In genomic region chr11:100929377-100929776, GRCh38 we compare ENCODE assay signal across 9 cellular contexts.
A peak's percentile ranks its signal among the peaks of the same experiment; 100 is the strongest.
DNase-seq lines count a peak whose midpoint lies in the region; ATAC-seq and TF ChIP-seq lines count a peak whose summit lies in the region.
"Had no signal": no experiment of that assay in that cellular context is flagged by ENCODE, and none has a peak within 500 bp of the region (broad histone marks: within the 10 kb centered on the region; RNA-seq: fewer than 3 reads in every experiment).

No MANE protein-coding gene starts in this region.

- H4K5ac ChIP-seq in H9 (ENCODE audit: insufficient read length, low read depth, low read length), result no peak overlapping the region

- H3K9me3 Mint-ChIP-seq in H9, result no peaks in the 10 kb centered on the region

- H3K23ac ChIP-seq in H9 (ENCODE audit: insufficient read length, low read depth, low read length), result no peak overlapping the region

- H2AFZ ChIP-seq in MM.1S (ENCODE audit: low read length) (no peak overlapping the region), H9 (ENCODE audit: low read length) (no peak overlapping the region)

- H3K36me3 ChIP-seq in MM.1S (replicated peaks; ENCODE audit: insufficient read depth, low read length), result no peaks in the 10 kb centered on the region

- peaks cover 15% of the 10 kb centered on the region in 2 experiments for H3K4me1 Mint-ChIP-seq in H9

- H2BK120ac ChIP-seq in H9 (ENCODE audit: low read depth, low read length, poor library complexity, severe bottlenecking), result no peak overlapping the region

- ATAC-seq in GM18873 (IDR thresholded peaks at IDR 0.05; ENCODE audit: low FRiP score, unreplicated experiment) (peak; percentile 40), HG02678 (IDR thresholded peaks at IDR 0.05; ENCODE audit: unreplicated experiment) (peak; percentile 50)

- H3K79me2 ChIP-seq in MM.1S (ENCODE audit: low read length), result no peaks in the 10 kb centered on the region
- no peaks in the 10 kb centered on the region for H3K79me2 ChIP-seq in H9 (ENCODE audit: insufficient read depth, low read length)

- H3K4me3 Mint-ChIP-seq in H9, result no peak overlapping the region

- no peaks in the 10 kb centered on the region for H3K36me3 Mint-ChIP-seq in H9 (ENCODE audit: insufficient read depth in 1 of 3, low read depth in 3 of 3)

- H2BK12ac ChIP-seq in H9 (ENCODE audit: insufficient read length, low read depth, low read length), result no peak overlapping the region

- no peaks in the 10 kb centered on the region for H3K79me1 ChIP-seq in H9 (ENCODE audit: insufficient read depth, low read depth, low read length, poor library complexity, severe bottlenecking)

- peaks cover 11% of the 10 kb centered on the region for H3K4me1 ChIP-seq in MM.1S (ENCODE audit: low read length)
- no peaks in the 10 kb centered on the region for H3K4me1 ChIP-seq in H9 (ENCODE audit: insufficient read depth, low read length)

- H2AK5ac ChIP-seq in H9 (ENCODE audit: insufficient read length, low read length), result no peak overlapping the region

- H4K91ac ChIP-seq in H9 (ENCODE audit: insufficient read length, low read depth, low read length), result no peak overlapping the region

- no peak overlapping the region for H4K8ac ChIP-seq in H9 (replicated peaks; ENCODE audit: insufficient read length, low read depth, low read length)

- no peaks in the 10 kb centered on the region for H3K27me3 Mint-ChIP-seq in H9 (ENCODE audit: low read depth)

- no peak overlapping the region for H3K56ac ChIP-seq in H9 (ENCODE audit: insufficient read length, low read depth, low read length)

- no peak overlapping the region for H2BK5ac ChIP-seq in H9 (ENCODE audit: insufficient read length, low read length)

- no peak overlapping the region for H3K27ac Mint-ChIP-seq in H9

- H3K27ac ChIP-seq in MM.1S (ENCODE audit: low read length) (no peak overlapping the region), H9 (ENCODE audit: insufficient read length, low read depth, low read length) (no peak overlapping the region)

- TF ChIP-seq CTCF in MM.1S (IDR thresholded peaks at IDR 0.05; ENCODE audit: low read length), result no peak
- TF ChIP-seq CTCF in fibroblast of the aortic adventitia (IDR thresholded peaks at IDR 0.05; ENCODE audit: insufficient read depth, low read length), result no peak
- TF ChIP-seq CTCF in H9 (conservative IDR thresholded peaks at IDR 0.05), result no peak

- no peak overlapping the region for H3K4me3 ChIP-seq in MM.1S (ENCODE audit: low read length)
- H3K4me3 ChIP-seq in fibroblast of the aortic adventitia (ENCODE audit: low read depth, low read length), result no peak overlapping the region

- DNase-seq in MM.1S, result peak; percentile 47
- DNase-seq in fibroblast of the aortic adventitia (ENCODE audit: low read depth), result peak; percentile 69
- DNase-seq in occipital lobe (lab: John Stamatoyannopoulos, UW), result no peak
- no peak for DNase-seq in stimulated activated naive CD4-positive, alpha-beta T cell treated with Interleukin-2 at 50 U/mL for 16 hours (lab: John Stamatoyannopoulos, UW)
- DNase-seq in H9, result no peak
- DNase-seq in NCI-H1105 treated with DMSO at 0.1 percent for 48 hours (lab: John Stamatoyannopoulos, UW), result no peak
- DNase-seq: DMS79 treated with DMSO at 0.1 percent for 48 hours had no signal

- H3K27me3 ChIP-seq in MM.1S (replicated peaks; ENCODE audit: insufficient read depth, low read length) (no peaks in the 10 kb centered on the region), H9 (ENCODE audit: insufficient read depth, low read length) (no peaks in the 10 kb centered on the region)

- H3F3A ChIP-seq in MM.1S (ENCODE audit: insufficient read depth, low read length), result no peaks in the 10 kb centered on the region

- H3K23me2 ChIP-seq in H9 (ENCODE audit: insufficient read length, low read depth, low read length, poor library complexity, severe bottlenecking), result no peaks in the 10 kb centered on the region

- H3K9ac ChIP-seq in MM.1S (ENCODE audit: low read length) (no peak overlapping the region), H9 (ENCODE audit: extremely low read depth, insufficient read length, low read length) (no peak overlapping the region)

- H4K20me1 ChIP-seq in MM.1S (ENCODE audit: insufficient read depth, low read length), result no peaks in the 10 kb centered on the region
- H4K20me1 ChIP-seq in H9 (ENCODE audit: control insufficient read depth, insufficient read depth, insufficient read length), result no peaks in the 10 kb centered on the region

- WGBS in H9 (ENCODE audit: extremely low coverage, insufficient read length, low lambda C conversion rate), result no CpG with 5 or more reads among the region's 3 CpGs

- no peak overlapping the region for H2BK15ac ChIP-seq in H9 (ENCODE audit: low read depth, low read length)

- H3K4me2 ChIP-seq in MM.1S (ENCODE audit: low read depth, low read length) (peak overlapping the region; percentile 27; the same call in 1 of the 2 replicates), H9 (ENCODE audit: insufficient read depth, insufficient read length, low read length) (no peak overlapping the region)

- no peak overlapping the region for H3K4ac ChIP-seq in H9 (ENCODE audit: low read depth, low read length)

- no peak overlapping the region for H3T11ph ChIP-seq in H9 (ENCODE audit: low read length)

- no peak overlapping the region for H3K18ac ChIP-seq in H9 (ENCODE audit: insufficient read length, low read depth, low read length)

- H3K9me3 ChIP-seq in MM.1S (replicated peaks; ENCODE audit: insufficient read depth, low read length) (no peaks in the 10 kb centered on the region), H9 (ENCODE audit: control insufficient read depth, low read depth, low read length) (no peaks in the 10 kb centered on the region)

- no peak overlapping the region for H3K14ac ChIP-seq in H9 (ENCODE audit: insufficient read depth, low read length)

- no peaks in the 10 kb centered on the region for H3K9me2 ChIP-seq in MM.1S (replicated peaks; ENCODE audit: insufficient read depth, low read length)

- H2BK20ac ChIP-seq in H9 (ENCODE audit: low read depth, low read length, poor library complexity, severe bottlenecking), result no peak overlapping the region

Comparison
In these comparisons a context has a peak if more than half of its experiments do, and no peak if none do; other contexts are left out.
1. DNase-seq: peak in MM.1S (single experiment) and fibroblast of the aortic adventitia (single experiment); none in occipital lobe (single experiment), stimulated activated naive CD4-positive, alpha-beta T cell treated with Interleukin-2 at 50 U/mL for 16 hours (single experiment), H9 (single experiment) and NCI-H1105 treated with DMSO at 0.1 percent for 48 hours (single experiment).